Comparison of ENCODE assay signal across 8 cellular contexts in the genomic region with DNA sequence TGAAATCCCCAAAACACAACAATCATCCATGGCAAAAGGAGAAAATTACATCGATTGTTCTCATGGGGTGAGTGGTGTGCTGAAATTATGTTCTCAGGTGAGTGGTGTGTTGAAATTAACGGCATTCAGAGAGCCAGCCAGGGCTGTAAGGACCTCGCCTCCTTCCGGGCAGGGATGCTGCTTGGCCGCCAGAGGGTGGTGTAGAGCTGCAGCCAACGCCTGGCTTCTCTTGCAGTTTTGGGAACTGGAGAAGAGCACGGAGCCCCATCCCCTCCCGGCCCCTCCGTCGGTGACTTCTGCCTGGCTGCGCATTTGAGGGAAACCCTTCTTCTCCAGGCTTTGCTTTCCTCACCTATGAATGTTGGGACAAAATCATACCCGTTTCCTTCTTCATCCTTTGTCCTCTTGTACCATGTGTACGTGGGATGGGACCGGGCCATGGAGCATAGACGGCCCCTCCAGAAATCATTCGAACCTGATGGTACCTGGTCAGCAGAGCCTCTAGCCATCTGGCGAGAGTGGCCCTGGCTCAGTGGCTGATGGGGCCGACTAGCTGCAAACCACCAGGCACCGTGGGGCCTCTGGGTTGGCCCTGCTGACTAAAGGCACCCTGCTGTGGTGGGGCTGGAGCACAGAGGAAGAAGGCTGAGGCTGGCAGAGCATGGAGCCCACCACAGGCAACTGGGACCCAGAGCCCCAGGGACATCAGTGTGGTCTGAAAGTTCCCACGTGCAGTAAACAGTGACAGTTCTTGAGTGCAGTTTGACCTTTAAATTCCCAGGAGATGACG. TPM values are rescaled to one million over a fixed set of nuclear protein-coding genes. Genes with fewer than 3 reads are reported as not detected.
A peak's percentile ranks its signal among the peaks of the same experiment; 100 is the strongest.
DNase-seq lines count a peak whose midpoint lies in the region; ATAC-seq and TF ChIP-seq lines count a peak whose summit lies in the region.

No MANE protein-coding gene starts in this region.

- no peak overlapping the region for H3K27ac Mint-ChIP-seq in neural progenitor cell

- no peak for TF ChIP-seq POLR2A in transverse colon (IDR thresholded peaks at IDR 0.05)

- no peaks in the 10 kb centered on the region for H4K20me1 ChIP-seq in neural progenitor cell (ENCODE audit: low read depth)

- H3K4me3 Mint-ChIP-seq in neural progenitor cell: no peak overlapping the region

- no peaks in the 10 kb centered on the region for H3K9me3 Mint-ChIP-seq in neural progenitor cell

- TF ChIP-seq CTCF in fibroblast of mammary gland (conservative IDR thresholded peaks at IDR 0.05; ENCODE audit: control insufficient read depth, insufficient read depth, low read depth, low read length): peak; percentile 98
- peak; percentile 96 for TF ChIP-seq CTCF in neural progenitor cell (IDR thresholded peaks at IDR 0.05)
- TF ChIP-seq CTCF in transverse colon (IDR thresholded peaks at IDR 0.05): peak; percentile 74 to 94 (median 85)

- no peaks in the 10 kb centered on the region for H3K27me3 ChIP-seq in neural progenitor cell
- H3K27me3 ChIP-seq in transverse colon: no peaks in the 10 kb centered on the region

- no peaks in the 10 kb centered on the region for H3K79me2 ChIP-seq in neural progenitor cell (ENCODE audit: low read depth)

- DNase-seq in Right ventricle myocardium inferior (ENCODE audit: missing footprints) (peak; percentile 76), cardiac septum (ENCODE audit: low spot score) (no peak), NOMO-1 treated with dmso at 0.1 percent for 144 hours (lab: John Stamatoyannopoulos, UW; ENCODE audit: unreplicated experiment) (peak; percentile 19), fibroblast of mammary gland (ENCODE audit: low read depth) (peak; percentile 62), neural progenitor cell (ENCODE audit: low spot score) (peak; percentile 84), transverse colon (peak; percentile 55)
- DNase-seq in activated T-cell treated with anti-CD3 and anti-CD28 coated beads, Interleukin-2, amount 50 U/mL, for 1 hour: peak; percentile 54

- no peak overlapping the region for H3K4me2 ChIP-seq in neural progenitor cell

- no peak overlapping the region for H3K4me3 ChIP-seq in fibroblast of mammary gland (ENCODE audit: control insufficient read depth, low read depth, low read length)
- H3K4me3 ChIP-seq in neural progenitor cell: no peak overlapping the region
- no peak overlapping the region for H3K4me3 ChIP-seq in transverse colon

- peaks cover 18% of the 10 kb centered on the region for H3K4me1 Mint-ChIP-seq in neural progenitor cell

- WGBS in transverse colon (ENCODE audit: low coverage in 1 of 2), 2 donors: 5 to 52% methylated on average over 5 to 21 of the region's 21 CpGs

- H3K36me3 Mint-ChIP-seq in neural progenitor cell: peaks cover 12% of the 10 kb centered on the region

- ATAC-seq in Right ventricle myocardium inferior (peak; percentile 54), HG02981 (IDR thresholded peaks at IDR 0.05; ENCODE audit: unreplicated experiment) (peak; percentile 63)

- TF ChIP-seq EP300 in transverse colon (IDR thresholded peaks at IDR 0.05; ENCODE audit: low read depth): no peak

- H2AFZ ChIP-seq in neural progenitor cell (replicated peaks): no peak overlapping the region

- in situ Hi-C loops in transverse colon (cut with MboI; ENCODE audit: low pct_ligation_motif_present in 1 of 4, low pct_unique_long_range_greater_than_20kb in 1 of 4, low sequenced_read_pairs in 3 of 4): loop anchor here in 2 of 4 donors (10.0 to 25.0 kb wide), 2 partner anchors 118 to 126 kb away; a partner anchor contains a TSS

- peaks cover 6% of the 10 kb centered on the region for H3F3A ChIP-seq in neural progenitor cell (ENCODE audit: low read depth)

- H3K36me3 ChIP-seq in neural progenitor cell (no peaks in the 10 kb centered on the region), transverse colon (peaks cover 0 to 17% (median 4%) of the 10 kb centered on the region in 4 donors)

- H3K27ac ChIP-seq in neural progenitor cell (no peak overlapping the region), transverse colon (no peak overlapping the region)

- H3K9me3 ChIP-seq in neural progenitor cell (ENCODE audit: low read depth): no peaks in the 10 kb centered on the region
- H3K9me3 ChIP-seq in transverse colon: no peaks in the 10 kb centered on the region

- intact Hi-C loops in Right ventricle myocardium inferior (cut with DNase I): loop anchor here (1.0 kb wide), 1 partner anchor 125 kb away; no protein-coding TSS in a partner anchor
- intact Hi-C loops in cardiac septum (cut with DNase I): loop anchor here (1.0 to 10.0 kb wide), 2 partner anchors 124 to 446 kb away; no protein-coding TSS in a partner anchor
- intact Hi-C loops in transverse colon (cut with DNase I; ENCODE audit: low total_unique reads): loop anchor here (2.0 kb wide), 1 partner anchor 80 kb away; no protein-coding TSS in a partner anchor

- H3K27me3 Mint-ChIP-seq in neural progenitor cell (ENCODE audit: insufficient read depth, low read depth): peaks cover 10% of the 10 kb centered on the region

- H3K4me1 ChIP-seq in neural progenitor cell: no peaks in the 10 kb centered on the region
- H3K4me1 ChIP-seq in transverse colon: peaks cover 5 to 20% (median 12%) of the 10 kb centered on the region in 4 donors

- H3K9ac ChIP-seq in neural progenitor cell: no peak overlapping the region

RNA-seq across cellular contexts. Expression of a gene that starts 28.4 kb away (rescaled TPM):
- 9.2 TPM for total RNA-seq in Right ventricle myocardium inferior
- 9.0 TPM for total RNA-seq in cardiac septum
- total RNA-seq in neural progenitor cell (ENCODE audit: low replicate concordance): 19.9 and 24.2 TPM in 2 replicates
- total RNA-seq in transverse colon: 100 to 1,000 TPM in 1 of 4 donors, 10 to 100 TPM in 3; 19.1 to 190 (median 29.7) TPM

RNA-seq across cellular contexts. Expression of a gene that starts 28.4 kb away (rescaled TPM):
- total RNA-seq in Right ventricle myocardium inferior: 25.3 TPM
- total RNA-seq in cardiac septum: 29.3 TPM
- total RNA-seq in neural progenitor cell (ENCODE audit: low replicate concordance): 14.0 and 20.1 TPM in 2 replicates
- 100 to 1,000 TPM in 1 of 4 donors, 10 to 100 TPM in 3; 18.7 to 104 (median 31.3) TPM for total RNA-seq in transverse colon
